In genomic region chrX:47135650-47136049, GRCh38 we compare ENCODE assay signal across 12 cellular contexts. TPM values are rescaled to one million over a fixed set of nuclear protein-coding genes. Genes with fewer than 3 reads are reported as not detected.
DNase-seq lines count a peak whose midpoint lies in the region; ATAC-seq and TF ChIP-seq lines count a peak whose summit lies in the region.
"Not testable (repeated sequence)": the region's sequence is repeated elsewhere in the genome, so short reads cannot be mapped to it uniquely, and the experiment has no call there.
"Had no signal": no experiment of that assay in that cellular context is flagged by ENCODE, and none has a peak within 500 bp of the region (broad histone marks: within the 10 kb centered on the region; RNA-seq: fewer than 3 reads in every experiment).

No MANE protein-coding gene starts in this region.

- not testable (repeated sequence) for H3K27ac ChIP-seq in GM23248; RWPE2 (ENCODE audit: poor library complexity, severe bottlenecking); sigmoid colon
- H3K27ac ChIP-seq in lung (ENCODE audit: low read depth in 1 of 2, low read length in 1 of 2), result peak overlapping the region in 1 of 2 donors; percentile 66

- TF ChIP-seq POLR2A in sigmoid colon (IDR thresholded peaks at IDR 0.05), result not testable (repeated sequence)

- not testable (repeated sequence) for H3K27me3 ChIP-seq in GM23248 (replicated peaks; ENCODE audit: insufficient read depth); RWPE2 (ENCODE audit: insufficient read depth, poor library complexity, severe bottlenecking); lung (ENCODE audit: control insufficient read depth, insufficient read depth); sigmoid colon

- not testable (repeated sequence) for H3K9ac ChIP-seq in GM23248

- TF ChIP-seq CTCF in RWPE2 (IDR thresholded peaks at IDR 0.05; ENCODE audit: poor library complexity, severe bottlenecking); cardiac fibroblast (IDR thresholded peaks at IDR 0.05; ENCODE audit: low read depth, low read length); fibroblast of the aortic adventitia (IDR thresholded peaks at IDR 0.05; ENCODE audit: insufficient read depth, low read length); lung (IDR thresholded peaks at IDR 0.05; ENCODE audit: control extremely low read depth, extremely low read depth); sigmoid colon (IDR thresholded peaks at IDR 0.05): not testable (repeated sequence)

- not testable (repeated sequence) for H3K9me3 ChIP-seq in GM23248 (ENCODE audit: low read depth); RWPE2 (ENCODE audit: severe bottlenecking); lung (ENCODE audit: control insufficient read depth in 2 of 2, insufficient read depth in 1 of 2, low read length in 1 of 2); sigmoid colon

- TF ChIP-seq EP300 in sigmoid colon (IDR thresholded peaks at IDR 0.05), result not testable (repeated sequence)

- 17 to 26% methylated on average over 5 of the region's 5 CpGs for WGBS in GM23248 (ENCODE audit: low coverage in 1 of 2, low lambda C conversion rate in 2 of 2, missing lambda C conversion rate in 2 of 2), 2 experiments
- WGBS in lung, 2 donors, result 64 to 80% methylated on average over 5 of the region's 5 CpGs
- 45 to 80% methylated on average over 5 of the region's 5 CpGs for whole genome bisulfite sequencing in sigmoid colon, 2 donors

- not testable (repeated sequence) for H3K4me3 ChIP-seq in GM23248; RWPE2 (ENCODE audit: severe bottlenecking); cardiac fibroblast (replicated peaks in 1 of 2; ENCODE audit: low read depth in 2 of 2, low read length in 2 of 2); fibroblast of the aortic adventitia (ENCODE audit: low read depth, low read length); lung; sigmoid colon

- not testable (repeated sequence) for H3K4me1 ChIP-seq in GM23248 (ENCODE audit: insufficient read depth); RWPE2 (ENCODE audit: insufficient read depth, poor library complexity, severe bottlenecking); lung (ENCODE audit: control insufficient read depth in 2 of 2, insufficient read depth in 2 of 2, low read length in 2 of 2); sigmoid colon

- not testable (repeated sequence) for H3K79me2 ChIP-seq in GM23248 (ENCODE audit: insufficient read depth)

- not testable (repeated sequence) for H2AFZ ChIP-seq in GM23248

- not testable (repeated sequence) for H4K20me1 ChIP-seq in GM23248 (ENCODE audit: insufficient read depth)

- not testable (repeated sequence) for H3K36me3 ChIP-seq in GM23248 (ENCODE audit: low read depth); RWPE2 (ENCODE audit: low read depth); lung (ENCODE audit: control insufficient read depth in 2 of 2, insufficient read depth in 2 of 2, low read length in 2 of 2); sigmoid colon

- H3K4me2 ChIP-seq in GM23248 (ENCODE audit: unreplicated experiment), result not testable (repeated sequence)

- not testable (repeated sequence) for H3F3A ChIP-seq in GM23248 (ENCODE audit: insufficient read depth)

- not testable (repeated sequence) for H3K9me2 ChIP-seq in GM23248 (ENCODE audit: insufficient read depth)

- intact Hi-C loops in sigmoid colon (cut with DNase I), result not testable (repeated sequence)

- in situ Hi-C loops in ACHN (cut with HindIII; ENCODE audit: low pct_ligation_motif_present, low pct_unique_long_range_greater_than_20kb, low sequenced_read_pairs); GM23248 (cut with MboI): not testable (repeated sequence)

- ATAC-seq in RWPE2 (ENCODE audit: low read depth), result peak; percentile 79
- ATAC-seq in lung (ENCODE audit: insufficient read depth, low FRiP score), result not testable (repeated sequence)

- DNase-seq in ACHN (peak; percentile 15), GM23248 (peak; percentile 65), NCI-H1092 treated with DMSO at 0.1 percent for 48 hours (lab: John Stamatoyannopoulos, UW) (peak; percentile 1), cardiac fibroblast (ENCODE audit: low read depth in 2 of 2) (peak; percentile 53 to 67), fibroblast of the aortic adventitia (ENCODE audit: low read depth) (peak; percentile 43), lung (ENCODE audit: low spot score) (peak; percentile 41), sigmoid colon (peak; percentile 45)
- not testable (repeated sequence) for DNase-seq in RWPE2 (ENCODE audit: low spot score)

RNA-seq across cellular contexts. Expression of gene NDUFB11, which starts 8.9 kb away (rescaled TPM):
- 41.7 and 45.7 TPM in 2 replicates for total RNA-seq in GM23248 (2014; rRNA removed; shearing (Covaris generic))
- polyA plus RNA-seq in GM23248 (2016; fragmentation: Nextera tagmentation; extraction: Ambion mirVana) (123 and 125 TPM in 2 replicates), lung (10 to 100 TPM; 69.7 to 96.0 TPM), sigmoid colon (100 to 1,000 TPM in 1 of 3 donors, 10 to 100 TPM in 2; 82.3 to 124 (median 91.8) TPM)
- total RNA-seq in fibroblast of the aortic adventitia (ENCODE audit: low replicate concordance) (45.5 and 94.4 TPM in 2 replicates), lung (10 to 100 TPM; 72.7 to 79.3 TPM), sigmoid colon (100 to 1,000 TPM in 1 of 4 donors, 10 to 100 TPM in 3; 64.3 to 103 (median 82.8) TPM)

RNA-seq across cellular contexts. Expression of gene RBM10, which starts 9.4 kb away (rescaled TPM):
- total RNA-seq in GM23248 (2014; rRNA removed; shearing (Covaris generic)), result 40.1 and 40.5 TPM in 2 replicates
- polyA plus RNA-seq in GM23248 (2016; fragmentation: Nextera tagmentation; extraction: Ambion mirVana) (28.4 and 30.6 TPM in 2 replicates), lung (10 to 100 TPM; 22.2 to 30.8 TPM), sigmoid colon (10 to 100 TPM; 15.0 to 44.3 (median 23.8) TPM)
- total RNA-seq in fibroblast of the aortic adventitia (ENCODE audit: low replicate concordance) (22.7 and 37.9 TPM in 2 replicates), lung (10 to 100 TPM; 30.2 to 38.6 TPM), sigmoid colon (10 to 100 TPM; 17.1 to 28.0 (median 22.0) TPM)

RNA-seq across cellular contexts. Expression of gene RGN, which starts 57.4 kb away (rescaled TPM):
- 1.6 and 6.2 TPM in 2 replicates for total RNA-seq in GM23248 (2014; rRNA removed; shearing (Covaris generic))
- polyA plus RNA-seq in GM23248 (2016; fragmentation: Nextera tagmentation; extraction: Ambion mirVana) (2.4 and 5.0 TPM in 2 replicates), lung (10 to 100 TPM in 1 of 2 donors, 1 to 10 TPM in 1; 4.1 to 15.8 TPM), sigmoid colon (under 1 TPM in 2 of 3 donors, not detected in 1; 0.42 to 0.60 TPM)
- total RNA-seq in fibroblast of the aortic adventitia (ENCODE audit: low replicate concordance) (2.4 and 7.0 TPM in 2 replicates), lung (10 to 100 TPM in 1 of 2 donors, 1 to 10 TPM in 1; 7.1 to 14.7 TPM), sigmoid colon (10 to 100 TPM in 2 of 4 donors, 1 to 10 TPM in 2; 5.3 to 12.2 (median 9.1) TPM)
- total RNA-seq: activated CD4-positive, alpha-beta memory T cell treated with anti-CD3 and anti-CD28 coated beads, Interleukin-2, amount 10 ng/mL, durations not matched to agents 7 days and 5 days; CD8-positive, alpha-beta memory T cell; H4 had no signal
- polyA plus RNA-seq: CD8-positive, alpha-beta memory T cell; IgD-negative memory B cell had no signal

RNA-seq across cellular contexts. Expression of gene UBA1, which starts 58.0 kb away (rescaled TPM):
- total RNA-seq in GM23248 (2014; rRNA removed; shearing (Covaris generic)), result 264 and 266 TPM in 2 replicates
- polyA plus RNA-seq in GM23248 (2016; fragmentation: Nextera tagmentation; extraction: Ambion mirVana) (141 and 146 TPM in 2 replicates), lung (100 to 1,000 TPM in 1 of 2 donors, 10 to 100 TPM in 1; 92.5 to 127 TPM), sigmoid colon (100 to 1,000 TPM in 1 of 3 donors, 10 to 100 TPM in 2; 72.7 to 126 (median 84.2) TPM)
- total RNA-seq in fibroblast of the aortic adventitia (ENCODE audit: low replicate concordance) (93.3 and 214 TPM in 2 replicates), lung (100 to 1,000 TPM; 135 to 221 TPM), sigmoid colon (100 to 1,000 TPM in 1 of 4 donors, 10 to 100 TPM in 3; 74.9 to 112 (median 80.7) TPM)
